ENCODE assay signal across 8 cellular contexts in genomic region chr15:52527898-52528464, GRCh38. TPM values are rescaled to one million over a fixed set of nuclear protein-coding genes. Genes with fewer than 3 reads are reported as not detected.
DNase-seq lines count a peak whose midpoint lies in the region; ATAC-seq and TF ChIP-seq lines count a peak whose summit lies in the region.

No MANE protein-coding gene starts in this region.

- H3K27me3 ChIP-seq in SJCRH30 (no peaks in the 10 kb centered on the region), left ventricle myocardium inferior (ENCODE audit: low read depth) (peaks cover 30% of the 10 kb centered on the region)

- H3K27ac Mint-ChIP-seq in activated naive CD8-positive, alpha-beta T cell treated with anti-CD3 and anti-CD28 coated beads, Interleukin-2, amount 10 ng/mL, durations not matched to agents 7 days and 5 days: peak overlapping the region; percentile 83
- H3K27ac Mint-ChIP-seq in progenitor cell of endocrine pancreas: peak overlapping the region; percentile 93

- H3K9me3 Mint-ChIP-seq in activated naive CD8-positive, alpha-beta T cell treated with anti-CD3 and anti-CD28 coated beads, Interleukin-2, amount 10 ng/mL, durations not matched to agents 7 days and 5 days: no peaks in the 10 kb centered on the region
- H3K9me3 Mint-ChIP-seq in progenitor cell of endocrine pancreas (ENCODE audit: low read depth): no peaks in the 10 kb centered on the region

- peak overlapping the region; percentile 91 for H3K4me3 ChIP-seq in SJCRH30
- peak overlapping the region; percentile 72 for H3K4me3 ChIP-seq in left ventricle myocardium inferior

- DNase-seq in EH (ENCODE audit: low read depth) (peak; percentile 47), SJCRH30 (peak in 1 of 2 experiments; percentile 17), left ventricle myocardium inferior (no peak), progenitor cell of endocrine pancreas (ENCODE audit: low spot score, unreplicated experiment) (no peak), NCI-H1436 treated with DMSO at 0.1 percent for 48 hours (lab: John Stamatoyannopoulos, UW) (no peak), T1000 (lab: John Stamatoyannopoulos, UW) (no peak)
- DNase-seq in activated naive CD8-positive, alpha-beta T cell treated with anti-CD3 and anti-CD28 coated beads, Interleukin-2, amount 10 ng/mL, durations not matched to agents 7 days and 5 days: peak; percentile 54

- peak; percentile 7 for ATAC-seq in HG02642 (IDR thresholded peaks at IDR 0.05; ENCODE audit: poor library complexity, unreplicated experiment)
- ATAC-seq in activated naive CD8-positive, alpha-beta T cell treated with anti-CD3 and anti-CD28 coated beads, Interleukin-2, amount 10 ng/mL, durations not matched to agents 7 days and 5 days (ENCODE audit: low read depth): peak; percentile 4

- intact Hi-C loops in left ventricle myocardium inferior (cut with micrococcal nuclease): no loop called here

- peaks cover 6% of the 10 kb centered on the region for H3K4me1 ChIP-seq in SJCRH30
- peaks cover 24% of the 10 kb centered on the region for H3K4me1 ChIP-seq in left ventricle myocardium inferior

- H3K27ac ChIP-seq in SJCRH30: no peak overlapping the region; the same call in 1 of the 2 replicates
- H3K27ac ChIP-seq in left ventricle myocardium inferior (replicated peaks): peak overlapping the region; percentile 74

- H3K4me1 Mint-ChIP-seq in activated naive CD8-positive, alpha-beta T cell treated with anti-CD3 and anti-CD28 coated beads, Interleukin-2, amount 10 ng/mL, durations not matched to agents 7 days and 5 days: peaks cover 29% of the 10 kb centered on the region
- peaks cover 11% of the 10 kb centered on the region for H3K4me1 Mint-ChIP-seq in progenitor cell of endocrine pancreas (ENCODE audit: low read depth)

- POLR2A ChIA-PET in activated naive CD8-positive, alpha-beta T cell treated with anti-CD3 and anti-CD28 coated beads, Interleukin-2, amount 10 ng/mL, durations not matched to agents 7 days and 5 days (lab: Charles Lee): interaction anchor here (0.5 to 1.8 kb wide), 6 partner anchors 28 to 266 kb away, joined by 3 to 6 read pairs (median 4); partner anchors contain the start of gene ARPP19

- no peak for TF ChIP-seq CTCF in left ventricle myocardium inferior (IDR thresholded peaks at IDR 0.05; ENCODE audit: borderline replicate concordance)
- TF ChIP-seq CTCF in progenitor cell of endocrine pancreas (IDR thresholded peaks at IDR 0.05; ENCODE audit: unreplicated experiment): no peak

- peak overlapping the region; percentile 93 for H3K4me3 Mint-ChIP-seq in activated naive CD8-positive, alpha-beta T cell treated with anti-CD3 and anti-CD28 coated beads, Interleukin-2, amount 10 ng/mL, durations not matched to agents 7 days and 5 days
- H3K4me3 Mint-ChIP-seq in progenitor cell of endocrine pancreas (ENCODE audit: low read depth): peak overlapping the region; percentile 92

- H3K27me3 Mint-ChIP-seq in activated naive CD8-positive, alpha-beta T cell treated with anti-CD3 and anti-CD28 coated beads, Interleukin-2, amount 10 ng/mL, durations not matched to agents 7 days and 5 days: peaks cover 11% of the 10 kb centered on the region
- H3K27me3 Mint-ChIP-seq in progenitor cell of endocrine pancreas: peaks cover 48% of the 10 kb centered on the region

- H3K9me3 ChIP-seq in SJCRH30 (replicated peaks) (no peaks in the 10 kb centered on the region), left ventricle myocardium inferior (replicated peaks) (no peaks in the 10 kb centered on the region)

- peaks cover 6% of the 10 kb centered on the region for H3K36me3 Mint-ChIP-seq in activated naive CD8-positive, alpha-beta T cell treated with anti-CD3 and anti-CD28 coated beads, Interleukin-2, amount 10 ng/mL, durations not matched to agents 7 days and 5 days
- H3K36me3 Mint-ChIP-seq in progenitor cell of endocrine pancreas (ENCODE audit: insufficient read depth): no peaks in the 10 kb centered on the region

- H3K36me3 ChIP-seq in SJCRH30 (no peaks in the 10 kb centered on the region), left ventricle myocardium inferior (no peaks in the 10 kb centered on the region)

RNA-seq across cellular contexts. Expression of gene MYO5A, which starts 0.7 kb away (rescaled TPM):
- 15.2 and 15.5 TPM in 2 replicates for total RNA-seq in SJCRH30 (2014; rRNA removed; shearing (Covaris generic))
- 10 to 100 TPM; 28.5 to 36.3 TPM for total RNA-seq in activated naive CD8-positive, alpha-beta T cell treated with anti-CD3 and anti-CD28 coated beads, Interleukin-2, amount 10 ng/mL, durations not matched to agents 7 days and 5 days
- 6.5 TPM for total RNA-seq in left ventricle myocardium inferior
- total RNA-seq in progenitor cell of endocrine pancreas: 24.9 and 31.0 TPM in 2 replicates

RNA-seq across cellular contexts. Expression of gene ARPP19, which starts 40.8 kb away (rescaled TPM):
- 88.2 and 96.1 TPM in 2 replicates for total RNA-seq in SJCRH30 (2014; rRNA removed; shearing (Covaris generic))
- 100 to 1,000 TPM; 155 to 172 TPM for total RNA-seq in activated naive CD8-positive, alpha-beta T cell treated with anti-CD3 and anti-CD28 coated beads, Interleukin-2, amount 10 ng/mL, durations not matched to agents 7 days and 5 days
- total RNA-seq in left ventricle myocardium inferior (162 TPM), progenitor cell of endocrine pancreas (186 and 193 TPM in 2 replicates)

Comparison
In these comparisons a context has a peak if more than half of its experiments do, and no peak if none do; other contexts are left out.
1. DNase-seq: peak in EH (single experiment) and activated naive CD8-positive, alpha-beta T cell treated with anti-CD3 and anti-CD28 coated beads, Interleukin-2, amount 10 ng/mL, durations not matched to agents 7 days and 5 days (single experiment); none in left ventricle myocardium inferior (single experiment), progenitor cell of endocrine pancreas (single experiment), NCI-H1436 treated with DMSO at 0.1 percent for 48 hours (single experiment) and T1000 (single experiment).